ENCODE assay signal across 9 cellular contexts in the genomic region with DNA sequence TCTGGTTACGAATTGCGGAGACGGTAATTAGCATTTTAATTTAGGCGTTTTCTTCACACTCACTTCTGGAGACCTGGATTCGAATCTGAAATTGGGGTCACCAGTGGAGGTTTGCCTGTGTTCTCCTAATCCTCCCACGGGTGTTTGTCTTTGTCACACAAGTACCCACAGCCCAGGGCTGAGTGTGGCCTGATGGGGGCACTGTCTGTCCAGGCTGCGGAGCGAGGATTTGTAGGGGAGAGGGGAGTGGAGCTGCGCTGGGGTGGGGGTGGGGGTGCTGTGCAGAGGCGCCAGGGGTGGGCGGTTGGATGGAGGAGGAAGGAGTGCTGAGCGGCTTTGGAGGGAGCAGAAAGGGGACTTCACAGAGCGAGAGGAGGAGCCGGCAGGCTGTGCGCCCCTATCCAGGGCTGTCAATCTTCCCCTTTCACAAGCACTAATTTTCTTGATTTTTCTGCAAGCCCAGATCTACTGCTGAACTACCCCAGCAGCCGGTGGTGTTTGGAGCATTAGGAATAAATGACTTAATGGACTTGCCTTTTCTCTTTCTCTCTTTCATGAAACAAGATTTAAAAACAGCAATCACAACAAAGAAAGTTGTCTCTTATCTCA. TPM values are rescaled to one million over a fixed set of nuclear protein-coding genes. Genes with fewer than 3 reads are reported as not detected.
DNase-seq lines count a peak whose midpoint lies in the region; ATAC-seq and TF ChIP-seq lines count a peak whose summit lies in the region.
"Had no signal": no experiment of that assay in that cellular context is flagged by ENCODE, and none has a peak within 500 bp of the region (broad histone marks: within the 10 kb centered on the region; RNA-seq: fewer than 3 reads in every experiment).

No MANE protein-coding gene starts in this region.

- no peak overlapping the region for H3K27ac ChIP-seq in PC-9

- intact Hi-C loops in PC-9 (cut with micrococcal nuclease; ENCODE audit: unreplicated experiment): no loop called here
- intact Hi-C loops in head of caudate nucleus (cut with DNase I): no loop called here

- no peaks in the 10 kb centered on the region for H3K79me2 ChIP-seq in PC-9 (ENCODE audit: low read depth)

- TF ChIP-seq CTCF in PC-9 (conservative IDR thresholded peaks at IDR 0.05): peak; percentile 39

- no peak overlapping the region for H3K4me3 ChIP-seq in PC-9

- H4K20me1 ChIP-seq in PC-9 (ENCODE audit: insufficient read depth): no peaks in the 10 kb centered on the region

- no peaks in the 10 kb centered on the region for H3K36me3 ChIP-seq in PC-9 (ENCODE audit: low read depth)

- POLR2A ChIA-PET in PC-9 (lab: Charles Lee; ENCODE audit: unreplicated experiment): no interaction called here

- peak; percentile 76 for DNase-seq in 8988T
- DNase-seq in Daoy (ENCODE audit: low read depth): peak; percentile 48
- no peak for DNase-seq in PC-9
- DNase-seq in head of caudate nucleus: peak; percentile 18 to 86 (median 66)
- DNase-seq in activated CD8-positive, alpha-beta memory T cell treated with anti-CD3 and anti-CD28 coated beads, Interleukin-2, amount 50 U/mL, for 4 hours: no peak
- DNase-seq in effector CD4-positive, alpha-beta T cell: no peak
- no peak for DNase-seq in islet precursor cell
- DNase-seq: RPMI8226 had no signal

- no TSS peak for BruUV-seq in PC-9 (replicated peaks; lab: Mats Ljungman, UMichigan)

- no peaks in the 10 kb centered on the region for H3K9me3 ChIP-seq in PC-9 (ENCODE audit: insufficient read depth, low read depth)

- no peak overlapping the region for H2AFZ ChIP-seq in PC-9

- CTCF ChIA-PET in PC-9 (lab: Charles Lee): no interaction called here

- no peaks in the 10 kb centered on the region for H3F3A ChIP-seq in PC-9 (ENCODE audit: insufficient read depth, low read depth)

- no peaks in the 10 kb centered on the region for H3K9me2 ChIP-seq in PC-9 (ENCODE audit: insufficient read depth)

- no peaks in the 10 kb centered on the region for H3K4me1 ChIP-seq in PC-9 (replicated peaks; ENCODE audit: insufficient read depth)

- no peaks in the 10 kb centered on the region for H3K27me3 ChIP-seq in PC-9 (ENCODE audit: insufficient read depth, low read depth)

- H3K4me2 ChIP-seq in PC-9: no peak overlapping the region

- no peak for ATAC-seq in HG03135 (IDR thresholded peaks at IDR 0.05; ENCODE audit: unreplicated experiment)

RNA-seq across cellular contexts. Expression of gene TSPAN17, which starts 53.1 kb away (rescaled TPM):
- 17.0 and 20.2 TPM in 2 replicates for total RNA-seq in Daoy (2014; rRNA removed; shearing (Covaris generic))
- total RNA-seq in PC-9 (2021): 81.1 and 82.1 TPM in 2 replicates

Comparison
In these comparisons a context has a peak if more than half of its experiments do, and no peak if none do; other contexts are left out.
1. DNase-seq: peak in 8988T (single experiment), Daoy (single experiment) and head of caudate nucleus (42 of 42); none in PC-9 (0 of 2), activated CD8-positive, alpha-beta memory T cell treated with anti-CD3 and anti-CD28 coated beads, Interleukin-2, amount 50 U/mL, for 4 hours (single experiment), effector CD4-positive, alpha-beta T cell (single experiment) and islet precursor cell (single experiment).